14 cellular contexts compared by ENCODE assay signal in the genomic region with DNA sequence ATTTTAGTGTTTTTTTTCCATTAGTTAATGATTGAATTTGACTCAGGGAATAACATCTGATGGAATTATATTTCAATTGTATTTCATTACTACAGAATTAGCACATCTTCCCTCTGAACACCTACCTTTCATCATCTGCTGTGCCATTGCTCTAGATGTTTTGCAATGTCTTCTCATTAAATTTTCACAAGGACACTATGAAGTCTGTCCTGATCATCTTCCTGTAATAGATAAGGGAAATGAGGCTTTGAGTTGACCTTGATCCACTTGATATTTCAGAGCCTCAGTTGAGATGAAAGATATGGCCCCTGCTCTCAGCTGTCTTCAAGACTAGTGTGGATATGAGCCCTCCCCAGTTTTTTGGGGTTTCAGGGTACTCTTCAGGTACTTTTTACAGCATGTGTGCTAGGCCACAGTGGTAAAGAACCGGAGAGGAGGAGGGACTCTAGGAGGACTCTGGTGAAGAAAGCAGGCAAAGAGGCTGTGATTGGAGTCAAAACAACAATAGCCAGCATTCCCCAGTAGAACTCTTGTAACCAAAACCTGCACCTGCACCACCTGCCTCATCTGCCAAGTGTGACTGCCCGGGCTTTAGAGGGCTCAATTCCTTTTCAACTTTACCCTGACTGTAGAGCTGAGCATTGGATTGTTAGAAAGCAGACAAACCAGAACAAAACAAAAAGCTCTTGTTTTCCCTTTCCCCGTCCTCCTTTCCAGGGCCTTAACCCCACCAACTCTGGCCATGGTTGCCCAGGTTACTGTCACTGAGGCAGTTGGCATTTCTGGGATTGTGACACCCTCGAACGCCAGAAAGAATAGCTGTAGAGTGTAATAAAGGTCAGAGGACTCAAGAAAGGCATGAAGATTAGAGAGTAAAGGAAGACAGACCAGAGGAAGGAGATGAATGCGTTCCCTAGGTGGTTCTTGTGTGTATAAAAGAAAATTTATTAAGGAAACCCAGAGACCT. TPM values are rescaled to one million over a fixed set of nuclear protein-coding genes. Genes with fewer than 3 reads are reported as not detected.
DNase-seq lines count a peak whose midpoint lies in the region; ATAC-seq, FAIRE-seq and TF ChIP-seq lines count a peak whose summit lies in the region.
"Had no signal": no experiment of that assay in that cellular context is flagged by ENCODE, and none has a peak within 500 bp of the region (broad histone marks: within the 10 kb centered on the region; RNA-seq: fewer than 3 reads in every experiment).

No MANE protein-coding gene starts in this region.

- FAIRE-seq in HepG2 (lab: Jason Lieb, UNC): no peak

- H3K4me3 ChIP-seq in right lobe of liver (no peak overlapping the region), HepG2 (replicated peaks in 1 of 3; ENCODE audit: insufficient read depth in 1 of 3, low read depth in 2 of 3, low read length in 3 of 3) (no peak overlapping the region), breast epithelium (no peak overlapping the region)
- H3K4me3 ChIP-seq: BLaER1 treated with 17β-estradiol and CSF1 and Interleukin-3, amounts not matched to agents 10 nM and 100 nM; prostate gland; stomach had no signal

- peak overlapping the region; percentile 43 for H3K27ac Mint-ChIP-seq in memory B cell
- H3K27ac Mint-ChIP-seq in type B pancreatic cell: peak overlapping the region; percentile 47
- no peak overlapping the region for H3K27ac Mint-ChIP-seq in WTC11
- H3K27ac Mint-ChIP-seq: dendritic cell treated with granulocyte-macrophage colony-stimulating factor and Interleukin-4, amounts not matched to agents 40 ng/mL and 50 ng/mL, for 4 days had no signal

- 51% methylated on average over 6 of the region's 6 CpGs for WGBS in right lobe of liver (ENCODE audit: insufficient coverage, low coverage, low lambda C conversion rate, missing lambda C conversion rate)
- WGBS in HepG2 (ENCODE audit: low lambda C conversion rate): 92% methylated on average over 6 of the region's 6 CpGs

- no peaks in the 10 kb centered on the region for H4K20me1 ChIP-seq in HepG2 (ENCODE audit: insufficient read depth, low read length)

- H3K79me2 ChIP-seq in HepG2 (ENCODE audit: insufficient read depth, low read length): no peaks in the 10 kb centered on the region

- no peak for TF ChIP-seq CTCF in right lobe of liver (IDR thresholded peaks at IDR 0.05)
- TF ChIP-seq CTCF in HepG2 (CRISPR knock-in tag; IDR thresholded peaks at IDR 0.05): no peak
- TF ChIP-seq CTCF in breast epithelium (IDR thresholded peaks at IDR 0.05): no peak
- TF ChIP-seq CTCF in type B pancreatic cell (conservative IDR thresholded peaks at IDR 0.05): no peak
- no peak for TF ChIP-seq CTCF in WTC11 (IDR thresholded peaks at IDR 0.05)

- H3K9me3 Mint-ChIP-seq in memory B cell (no peaks in the 10 kb centered on the region), type B pancreatic cell (no peaks in the 10 kb centered on the region), WTC11 (no peaks in the 10 kb centered on the region)
- H3K9me3 Mint-ChIP-seq: dendritic cell treated with granulocyte-macrophage colony-stimulating factor and Interleukin-4, amounts not matched to agents 40 ng/mL and 50 ng/mL, for 4 days had no signal

- H3K9me3 ChIP-seq in right lobe of liver (no peaks in the 10 kb centered on the region), HepG2 (ENCODE audit: low read length) (no peaks in the 10 kb centered on the region), breast epithelium (no peaks in the 10 kb centered on the region)
- H3K9me3 ChIP-seq: BLaER1 treated with 17β-estradiol and CSF1 and Interleukin-3, amounts not matched to agents 10 nM and 100 nM; prostate gland; stomach had no signal

- in situ Hi-C loops in HepG2 (cut with HindIII; ENCODE audit: extremely low pct_ligation_motif_present, low pct_unique_long_range_greater_than_20kb): loop anchor here (5.0 kb wide), 1 partner anchor 411 kb away; no protein-coding TSS in a partner anchor

- no peak overlapping the region for H3K4me2 ChIP-seq in HepG2 (ENCODE audit: low read depth, low read length)
- H3K4me2 ChIP-seq: BLaER1 treated with 17β-estradiol and CSF1 and Interleukin-3, amounts not matched to agents 10 nM and 100 nM had no signal

- ATAC-seq in right lobe of liver: peak; percentile 13 to 38 (median 30)
- no peak for ATAC-seq in HepG2
- no peak for ATAC-seq in memory B cell (ENCODE audit: low read depth)
- ATAC-seq in WTC11: no peak

- POLR2A ChIA-PET in HepG2 (lab: Yijun Ruan, JAX): interaction anchor here (0.6 kb wide), 1 partner anchor 56 kb away, joined by 3 read pairs; the partner anchor contains the start of gene ERAP1
- POLR2A ChIA-PET in WTC11 (lab: Charles Lee): no interaction called here

- no peak overlapping the region for H3K4me3 Mint-ChIP-seq in memory B cell
- no peak overlapping the region for H3K4me3 Mint-ChIP-seq in type B pancreatic cell
- H3K4me3 Mint-ChIP-seq in WTC11: no peak overlapping the region
- H3K4me3 Mint-ChIP-seq: dendritic cell treated with granulocyte-macrophage colony-stimulating factor and Interleukin-4, amounts not matched to agents 40 ng/mL and 50 ng/mL, for 4 days had no signal

- H3K27me3 Mint-ChIP-seq in memory B cell: no peaks in the 10 kb centered on the region
- no peaks in the 10 kb centered on the region for H3K27me3 Mint-ChIP-seq in type B pancreatic cell
- H3K27me3 Mint-ChIP-seq in WTC11 (ENCODE audit: low read depth): no peaks in the 10 kb centered on the region
- H3K27me3 Mint-ChIP-seq: dendritic cell treated with granulocyte-macrophage colony-stimulating factor and Interleukin-4, amounts not matched to agents 40 ng/mL and 50 ng/mL, for 4 days had no signal

- BruUV-seq in HepG2 (replicated peaks; lab: Mats Ljungman, UMichigan): no TSS peak

- no peak for TF ChIP-seq POLR2A in right lobe of liver (IDR thresholded peaks at IDR 0.05)
- TF ChIP-seq POLR2A in HepG2 (IDR thresholded peaks at IDR 0.05; ENCODE audit: insufficient read depth in 1 of 2, low read depth in 2 of 2, low read length in 2 of 2): no peak
- no peak for TF ChIP-seq POLR2A in breast epithelium (IDR thresholded peaks at IDR 0.05)

- H3K36me3 ChIP-seq in right lobe of liver (peaks cover 0 to 76% (median 41%) of the 10 kb centered on the region in 4 donors), HepG2 (replicated peaks in 1 of 2; ENCODE audit: control insufficient read depth in 1 of 2, insufficient read depth in 2 of 2, low read length in 2 of 2) (peaks cover 11 to 44% of the 10 kb centered on the region in 2 experiments; a peak in 4 of 5 replicates), breast epithelium (no peaks in the 10 kb centered on the region)

- intact Hi-C loops in right lobe of liver (cut with DNase I) (no loop called here), HepG2 (cut with micrococcal nuclease; ENCODE audit: unreplicated experiment) (loop anchor here (1.0 kb wide), 1 partner anchor 412 kb away; no protein-coding TSS in a partner anchor), breast epithelium (cut with DNase I; ENCODE audit: low total_unique reads) (no loop called here)

- peaks cover 23% of the 10 kb centered on the region for H3K36me3 Mint-ChIP-seq in memory B cell
- peaks cover 22% of the 10 kb centered on the region for H3K36me3 Mint-ChIP-seq in type B pancreatic cell
- H3K36me3 Mint-ChIP-seq in WTC11: no peaks in the 10 kb centered on the region; the same call in 1 of the 2 replicates

- H3K27me3 ChIP-seq in right lobe of liver (no peaks in the 10 kb centered on the region), HepG2 (ENCODE audit: control insufficient read depth in 1 of 2, insufficient read depth in 2 of 2, low read length in 2 of 2) (no peaks in the 10 kb centered on the region), breast epithelium (no peaks in the 10 kb centered on the region)
- H3K27me3 ChIP-seq: BLaER1 treated with 17β-estradiol and CSF1 and Interleukin-3, amounts not matched to agents 10 nM and 100 nM; stomach had no signal

- no peak for TF ChIP-seq RAD21 in HepG2 (CRISPR knock-in tag; IDR thresholded peaks at IDR 0.05)

- no peaks in the 10 kb centered on the region for H3K4me1 ChIP-seq in right lobe of liver
- no peaks in the 10 kb centered on the region for H3K4me1 ChIP-seq in HepG2 (ENCODE audit: insufficient read depth, low read length)
- no peaks in the 10 kb centered on the region for H3K4me1 ChIP-seq in breast epithelium
- H3K4me1 ChIP-seq: BLaER1 treated with 17β-estradiol and CSF1 and Interleukin-3, amounts not matched to agents 10 nM and 100 nM; prostate gland had no signal

- CTCF ChIA-PET in HepG2 (lab: Yijun Ruan, JAX; ENCODE audit: low intra/inter-chr PET ratio, low total read pairs): interaction anchor here (1.1 to 3.0 kb wide), 3 partner anchors 150 to 783 kb away, joined by 3 to 30 read pairs (median 3); no protein-coding TSS in a partner anchor
- CTCF ChIA-PET in WTC11 (lab: Charles Lee): interaction anchor here (0.5 to 2.2 kb wide), 38 partner anchors 8 to 668 kb away, joined by 3 to 28 read pairs (median 4); partner anchors contain the start of genes LIX1 and LNPEP

- H2AFZ ChIP-seq in HepG2 (ENCODE audit: low read length): no peak overlapping the region

- H3K4me1 Mint-ChIP-seq in memory B cell (no peaks in the 10 kb centered on the region), type B pancreatic cell (ENCODE audit: unreplicated experiment) (peaks cover 11% of the 10 kb centered on the region), WTC11 (no peaks in the 10 kb centered on the region)

- no peak overlapping the region for H3K9ac ChIP-seq in HepG2 (ENCODE audit: insufficient read depth, low read depth, low read length)
- H3K9ac ChIP-seq: BLaER1 treated with 17β-estradiol and CSF1 and Interleukin-3, amounts not matched to agents 10 nM and 100 nM had no signal

- DNase-seq in right lobe of liver (no peak), HepG2 (ENCODE audit: low spot score) (no peak), breast epithelium (ENCODE audit: low spot score in 2 of 2) (no peak), memory B cell (ENCODE audit: low spot score in 2 of 2) (no peak), type B pancreatic cell (ENCODE audit: extremely low spot score, unreplicated experiment) (no peak), NCI-H1694 (lab: John Stamatoyannopoulos, UW) (no peak), WTC11 (ENCODE audit: low spot score) (no peak)
- no peak for DNase-seq in stimulated activated CD4-positive, alpha-beta T cell treated with anti-CD3 and anti-CD28 coated beads, Interleukin-2, amount 100 ng/mL, for 48 hours
- DNase-seq: NK-92 treated with Interleukin-12 subunit alpha and Interleukin-12 subunit beta, amount 100 ng/mL, for 24 hours; stimulated activated CD4-positive, alpha-beta T cell treated with anti-CD3 and anti-CD28 coated beads, Interleukin-4, amount 100 ng/mL, for 1 hour; stomach had no signal

- TF ChIP-seq EP300 in HepG2 (IDR thresholded peaks at IDR 0.05; ENCODE audit: low read depth in 2 of 2, low read length in 2 of 2) (no peak), HepG2 (CRISPR knock-in tag; IDR thresholded peaks at IDR 0.05; ENCODE audit: borderline replicate concordance) (no peak)

- H3K27ac ChIP-seq in right lobe of liver (no peak overlapping the region), HepG2 (ENCODE audit: extremely low read length, insufficient read depth, low read length) (no peak overlapping the region), breast epithelium (peak overlapping the region; percentile 1 to 34)
- H3K27ac ChIP-seq: BLaER1 treated with 17β-estradiol and CSF1 and Interleukin-3, amounts not matched to agents 10 nM and 100 nM; prostate gland had no signal

RNA-seq across cellular contexts. Expression of gene ERAP1, which starts 56.3 kb away (rescaled TPM):
- total RNA-seq in right lobe of liver: 10 to 100 TPM; 29.3 to 54.7 (median 34.1) TPM
- 13.8 and 21.0 TPM in 2 replicates for total RNA-seq in HepG2 (2016; rRNA removed; fragmentation: Illumina TruSeq; extraction: Trizol)
- total RNA-seq in HepG2 (2016; cell fraction: cytosol; rRNA removed; fragmentation: Illumina TruSeq; extraction: Trizol; ENCODE audit: low read depth): 2.0 TPM in 2 replicates
- 11.5 and 18.8 TPM in 2 replicates for total RNA-seq in HepG2 (2016; cell fraction: insoluble cytoplasmic fraction; rRNA removed; fragmentation: Illumina TruSeq; extraction: Trizol)
- 5.1 and 5.4 TPM in 2 replicates for total RNA-seq in HepG2 (2016; cell fraction: membrane; rRNA removed; fragmentation: Illumina TruSeq; extraction: Trizol)
- 33.0 and 34.9 TPM in 2 replicates for total RNA-seq in HepG2 (2016; cell fraction: nucleus; rRNA removed; fragmentation: Illumina TruSeq; extraction: Trizol)
- 44.4 and 52.2 TPM in 2 replicates for polyA plus RNA-seq in HepG2 (2011; rRNA removed)
- 26.1 and 29.4 TPM in 2 replicates for polyA plus RNA-seq in HepG2 (2011; cell fraction: cytosol; rRNA removed)
- 38.8 and 46.1 TPM in 2 replicates for polyA plus RNA-seq in HepG2 (2011; cell fraction: nucleus; rRNA removed)
- polyA plus RNA-seq in HepG2 (2012): 28.1 and 31.0 TPM in 2 replicates
- 0.70 and 1.2 TPM in 2 replicates for polyA plus RNA-seq in HepG2 (2016; cell fraction: cytosol; fragmentation: Illumina TruSeq; extraction: Trizol; ENCODE audit: low read depth)
- 9.4 and 9.5 TPM in 2 replicates for polyA plus RNA-seq in HepG2 (2016; cell fraction: insoluble cytoplasmic fraction; fragmentation: Illumina TruSeq; extraction: Trizol; ENCODE audit: low read depth)
- 2.2 and 3.1 TPM in 2 replicates for polyA plus RNA-seq in HepG2 (2016; cell fraction: membrane; fragmentation: Illumina TruSeq; extraction: Trizol; ENCODE audit: low read depth)
- 23.4 and 26.5 TPM in 2 replicates for polyA plus RNA-seq in HepG2 (2016; cell fraction: nucleus; fragmentation: Illumina TruSeq; extraction: Trizol; ENCODE audit: insufficient read depth, low read depth)
- 74.8 and 88.4 TPM in 2 replicates for polyA minus RNA-seq in HepG2 (2011; rRNA and poly(A)+ RNA removed; ENCODE audit: low replicate concordance)
- 27.5 and 57.6 TPM in 2 replicates for polyA minus RNA-seq in HepG2 (2011; cell fraction: cytosol; rRNA and poly(A)+ RNA removed)
- polyA minus RNA-seq in HepG2 (2011; cell fraction: nucleus; rRNA and poly(A)+ RNA removed): 69.9 and 74.5 TPM in 2 replicates
- 10 to 100 TPM; 37.4 to 49.0 (median 46.7) TPM for total RNA-seq in breast epithelium
- 52.7 and 54.9 TPM in 2 replicates for total RNA-seq in type B pancreatic cell (ENCODE audit: low replicate concordance)
- total RNA-seq in WTC11 (2021): 10.6 to 13.9 TPM (median 11.7 TPM) in 3 replicates

Comparison
In these comparisons a context has a peak if more than half of its experiments do, and no peak if none do; other contexts are left out.
1. ATAC-seq: peak in right lobe of liver (4 of 4); none in HepG2 (single experiment), memory B cell (single experiment) and WTC11 (single experiment).
2. H3K27ac ChIP-seq: peak in breast epithelium (2 of 2); none in right lobe of liver (0 of 3) and HepG2 (single experiment).